Comparison of ENCODE assay signal across 8 cellular contexts in the genomic region with DNA sequence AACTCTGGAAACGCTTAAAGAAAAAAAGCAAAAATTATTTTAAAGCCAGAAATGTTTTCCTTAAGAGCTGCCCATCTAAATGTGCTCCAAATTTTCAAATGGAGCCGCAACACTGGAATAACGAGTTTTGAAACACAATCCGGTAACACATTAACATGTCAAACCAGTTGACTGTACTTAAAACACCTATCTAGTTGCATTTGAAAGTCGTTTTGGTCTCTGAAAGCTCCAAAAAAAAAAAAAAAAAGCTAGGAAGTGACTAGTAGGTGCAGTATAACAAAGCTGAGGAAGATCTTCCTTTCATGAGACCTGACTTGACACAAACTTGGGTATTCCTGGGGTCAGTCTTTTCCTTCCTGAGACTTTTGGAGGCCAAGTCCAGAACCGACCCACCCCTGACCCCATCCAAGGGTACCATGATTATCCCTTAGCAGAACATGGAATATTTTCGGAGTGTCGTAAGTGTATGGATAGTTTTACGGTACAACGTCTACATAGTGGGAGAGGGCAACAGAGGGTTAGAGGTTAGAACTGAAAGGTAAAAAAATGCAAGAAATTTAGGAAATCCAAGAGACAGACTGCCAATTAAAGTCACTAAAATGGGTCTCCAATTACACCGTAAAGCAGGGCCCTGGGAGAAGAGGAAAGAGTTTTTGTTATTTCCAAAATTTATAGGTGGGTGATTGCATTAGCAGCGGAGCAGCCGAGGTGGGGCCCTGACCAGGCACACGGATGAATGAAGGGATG. TPM values are rescaled to one million over a fixed set of nuclear protein-coding genes. Genes with fewer than 3 reads are reported as not detected.
DNase-seq lines count a peak whose midpoint lies in the region; ATAC-seq and TF ChIP-seq lines count a peak whose summit lies in the region.

No MANE protein-coding gene starts in this region.

- 28% methylated on average over 14 of the region's 14 CpGs for WGBS in thymus

- no peaks in the 10 kb centered on the region for H3K9me3 ChIP-seq in SJSA1 (replicated peaks)
- no peaks in the 10 kb centered on the region for H3K9me3 ChIP-seq in iPS-15b (ENCODE audit: control insufficient read depth, insufficient read depth, low read length)
- H3K9me3 ChIP-seq in thymus (ENCODE audit: control insufficient read depth): no peaks in the 10 kb centered on the region

- H3K4me1 ChIP-seq in SJSA1 (replicated peaks) (peaks cover 15% of the 10 kb centered on the region), iPS-15b (ENCODE audit: control insufficient read depth, insufficient read depth, low read length) (peaks cover 9% of the 10 kb centered on the region), thymus (ENCODE audit: control insufficient read depth, insufficient read depth, low read length) (peaks cover 5% of the 10 kb centered on the region)

- ATAC-seq in GM18508 (IDR thresholded peaks at IDR 0.05; ENCODE audit: insufficient read depth, unreplicated experiment): peak; percentile 2
- ATAC-seq in HG02840 (IDR thresholded peaks at IDR 0.05; ENCODE audit: low FRiP score, unreplicated experiment): peak; percentile 2

- H3K27me3 ChIP-seq in SJSA1 (replicated peaks) (no peaks in the 10 kb centered on the region), iPS-15b (ENCODE audit: control insufficient read depth, insufficient read depth, low read length) (no peaks in the 10 kb centered on the region), thymus (ENCODE audit: control insufficient read depth, insufficient read depth) (no peaks in the 10 kb centered on the region)

- peak overlapping the region; percentile 96 for H3K9ac ChIP-seq in iPS-15b (ENCODE audit: low read depth, low read length)

- H3K4me3 Mint-ChIP-seq in mesothelial cell of epicardium: no peak overlapping the region

- DNase-seq in SJSA1 (ENCODE audit: low read depth in 1 of 2, low spot score in 2 of 2) (no peak), mesothelial cell of epicardium (ENCODE audit: low spot score in 2 of 2, unreplicated experiment in 2 of 2) (no peak), Ammon's horn (ENCODE audit: low spot score) (no peak), hippocampal formation (lab: John Stamatoyannopoulos, UW) (no peak)

- H3K36me3 ChIP-seq in SJSA1 (peaks cover 7% of the 10 kb centered on the region), iPS-15b (ENCODE audit: control insufficient read depth, insufficient read depth, low read length) (no peaks in the 10 kb centered on the region), thymus (ENCODE audit: control insufficient read depth, insufficient read depth) (no peaks in the 10 kb centered on the region)

- no peaks in the 10 kb centered on the region for H3K9me3 Mint-ChIP-seq in mesothelial cell of epicardium

- H3K27ac ChIP-seq in SJSA1: peak overlapping the region; percentile 83
- peak overlapping the region; percentile 97 for H3K27ac ChIP-seq in thymus (ENCODE audit: low read depth)

- H3K4me3 ChIP-seq in SJSA1 (peak overlapping the region; percentile 67), iPS-15b (ENCODE audit: low read depth, low read length) (peak overlapping the region; percentile 98), thymus (ENCODE audit: low read length) (peak overlapping the region; percentile 64)

- H3K27ac Mint-ChIP-seq in mesothelial cell of epicardium: no peak overlapping the region

- H3K27me3 Mint-ChIP-seq in mesothelial cell of epicardium (ENCODE audit: low read depth): no peaks in the 10 kb centered on the region

- peaks cover 18% of the 10 kb centered on the region for H3K4me1 Mint-ChIP-seq in mesothelial cell of epicardium

- TF ChIP-seq CTCF in mesothelial cell of epicardium (IDR thresholded peaks at IDR 0.05; ENCODE audit: unreplicated experiment): no peak

- H3K36me3 Mint-ChIP-seq in mesothelial cell of epicardium: peaks cover 7% of the 10 kb centered on the region

RNA-seq across cellular contexts. Expression of gene CETN3, which starts 0.8 kb away (rescaled TPM):
- 23.8 and 75.7 TPM in 2 replicates for total RNA-seq in SJSA1 (2014; rRNA removed; shearing (Covaris generic))
- 35.3 TPM for polyA plus RNA-seq in thymus
- 32.9 to 35.5 TPM (median 34.2 TPM) in 3 replicates for total RNA-seq in mesothelial cell of epicardium
